In genomic region chr3:71035314-71035713, GRCh38 we compare ENCODE assay signal across 10 cellular contexts.
DNase-seq lines count a peak whose midpoint lies in the region; ATAC-seq lines count a peak whose summit lies in the region.
"Had no signal": no experiment of that assay in that cellular context is flagged by ENCODE, and none has a peak within 500 bp of the region (broad histone marks: within the 10 kb centered on the region; RNA-seq: fewer than 3 reads in every experiment).

No MANE protein-coding gene starts in this region.

- H3K27me3 Mint-ChIP-seq in activated T-helper 17 cell treated with anti-CD3 and anti-CD28 coated beads, Interleukin-2, amount 50 U/mL, for 72 hours: no peaks in the 10 kb centered on the region

- H3K36me3 Mint-ChIP-seq in activated T-helper 17 cell treated with anti-CD3 and anti-CD28 coated beads, Interleukin-2, amount 50 U/mL, for 72 hours (ENCODE audit: low read depth): peaks cover 100% of the 10 kb centered on the region

- no peak overlapping the region for H3K4me3 Mint-ChIP-seq in activated T-helper 17 cell treated with anti-CD3 and anti-CD28 coated beads, Interleukin-2, amount 50 U/mL, for 72 hours

- DNase-seq in A172 (ENCODE audit: low spot score) (peak; percentile 33), HCEC 1CT (peak; percentile 43), iris pigment epithelial cell (ENCODE audit: low read depth) (peak; percentile 83), mesenteric fat pad (ENCODE audit: low spot score) (no peak)
- DNase-seq: Caco-2, midbrain had no signal

- no peaks in the 10 kb centered on the region for H3K9me3 Mint-ChIP-seq in activated T-helper 17 cell treated with anti-CD3 and anti-CD28 coated beads, Interleukin-2, amount 50 U/mL, for 72 hours

- H3K27ac Mint-ChIP-seq in activated T-helper 17 cell treated with anti-CD3 and anti-CD28 coated beads, Interleukin-2, amount 50 U/mL, for 72 hours: peak overlapping the region; percentile 39

- ATAC-seq in activated T-helper 17 cell treated with anti-CD3 and anti-CD28 coated beads, Interleukin-2, amount 50 U/mL, for 72 hours (replicated peaks): no peak
- ATAC-seq in HG02884 (IDR thresholded peaks at IDR 0.05; ENCODE audit: unreplicated experiment) (no peak), HG03108 (IDR thresholded peaks at IDR 0.05; ENCODE audit: unreplicated experiment) (no peak), HG03439 (IDR thresholded peaks at IDR 0.05; ENCODE audit: unreplicated experiment) (no peak)

- peaks cover 57% of the 10 kb centered on the region for H3K4me1 Mint-ChIP-seq in activated T-helper 17 cell treated with anti-CD3 and anti-CD28 coated beads, Interleukin-2, amount 50 U/mL, for 72 hours
